8 cellular contexts compared by ENCODE assay signal in the genomic region with DNA sequence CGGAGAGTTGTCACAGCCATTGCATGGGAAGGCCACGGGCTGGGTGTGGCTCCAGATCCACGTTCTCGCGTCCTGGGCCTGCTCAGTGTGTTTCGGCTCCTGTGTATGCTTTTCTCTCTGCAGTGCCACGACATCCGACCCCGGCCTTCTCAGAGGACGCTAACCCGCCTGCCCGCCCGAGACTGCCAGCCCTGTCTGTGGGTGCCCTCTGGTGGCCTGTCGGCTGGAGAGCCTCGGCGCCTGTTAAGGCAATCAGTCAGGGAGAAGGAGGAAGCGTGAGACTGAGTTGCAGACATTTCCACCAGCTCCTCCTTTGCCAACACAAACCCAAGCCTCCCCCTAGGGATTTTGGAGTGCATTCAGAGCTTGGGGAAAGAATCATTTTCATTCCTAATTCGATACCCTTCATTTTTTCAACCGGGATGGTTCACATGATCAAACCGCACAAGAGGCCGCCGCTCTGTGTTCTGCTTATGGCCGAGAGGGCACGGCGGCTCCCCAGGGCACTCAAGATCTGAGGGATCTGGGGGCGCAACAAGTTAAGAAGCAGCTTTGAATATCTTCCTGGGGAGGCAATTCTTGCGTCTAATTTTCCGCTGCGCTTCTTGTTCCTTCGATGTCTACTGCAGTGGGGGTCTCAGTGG. TPM values are rescaled to one million over a fixed set of nuclear protein-coding genes. Genes with fewer than 3 reads are reported as not detected.
DNase-seq lines count a peak whose midpoint lies in the region; ATAC-seq and TF ChIP-seq lines count a peak whose summit lies in the region.

No MANE protein-coding gene starts in this region.

- peak; percentile 93 to 96 for ATAC-seq in lower lobe of right lung
- ATAC-seq in GM21528 (IDR thresholded peaks at IDR 0.05; ENCODE audit: low FRiP score, unreplicated experiment): no peak

- H3K27me3 ChIP-seq in lower lobe of right lung (ENCODE audit: low read depth): no peaks in the 10 kb centered on the region

- peaks cover 11% of the 10 kb centered on the region for H3K4me1 ChIP-seq in lower lobe of right lung

- intact Hi-C loops in lower lobe of right lung (cut with DNase I): no loop called here

- peak overlapping the region; percentile 11 for H3K4me3 ChIP-seq in lower lobe of right lung

- CTCF ChIA-PET in GM10248 (lab: Yijun Ruan, JAX): interaction anchor here (0.9 to 3.6 kb wide), 17 partner anchors 8 to 674 kb away, joined by 3 to 33 read pairs (median 5); no protein-coding TSS in a partner anchor

- POLR2A ChIA-PET in GM10248 (lab: Yijun Ruan, JAX): no interaction called here

- TF ChIP-seq CTCF in GM10248 (IDR thresholded peaks at IDR 0.05; ENCODE audit: control extremely low read depth, extremely low read depth, low read depth, missing control alignments): peak; percentile 89
- TF ChIP-seq CTCF in lower lobe of right lung (IDR thresholded peaks at IDR 0.05): peak; percentile 89

- DNase-seq in GM10248 (ENCODE audit: extremely low spot score) (peak; percentile 78), HK-2 (ENCODE audit: unreplicated experiment) (peak; percentile 74), NCI-H774 (lab: John Stamatoyannopoulos, UW) (peak; percentile 83), dermis microvascular lymphatic vessel endothelial cell (ENCODE audit: low read depth in 2 of 2) (peak; percentile 38 to 71), lower lobe of right lung (peak; percentile 90)
- DNase-seq in activated CD4-positive, alpha-beta T cell treated with anti-CD3 and anti-CD28 coated beads, Interleukin-2, amount 50 U/mL, for 4 hours: peak; percentile 56 to 57
- peak; percentile 40 for DNase-seq in stimulated activated CD8-positive, alpha-beta memory T cell treated with anti-CD3 and anti-CD28 coated beads, Interleukin-12 subunit alpha, Interleukin-12 subunit beta, amount 100 ng/mL, for 1 hour (ENCODE audit: low read depth)

- no peaks in the 10 kb centered on the region for H3K36me3 ChIP-seq in lower lobe of right lung

- no peaks in the 10 kb centered on the region for H3K9me3 ChIP-seq in lower lobe of right lung

- H3K27ac ChIP-seq in lower lobe of right lung: no peak overlapping the region

RNA-seq across cellular contexts. Expression of a gene that starts 37.5 kb away (rescaled TPM):
- total RNA-seq in dermis microvascular lymphatic vessel endothelial cell: under 0.01 TPM in 2 replicates
- total RNA-seq in lower lobe of right lung: 15.0 TPM

Comparison
In these comparisons a context has a peak if more than half of its experiments do, and no peak if none do; other contexts are left out.
1. DNase-seq: peak in every context shown above with its lines; median percentile 90 in lower lobe of right lung; 83 in NCI-H774; 78 in GM10248; 74 in HK-2; 56 in activated CD4-positive, alpha-beta T cell treated with anti-CD3 and anti-CD28 coated beads, Interleukin-2, amount 50 U/mL, for 4 hours; 54 in dermis microvascular lymphatic vessel endothelial cell; 40 in stimulated activated CD8-positive, alpha-beta memory T cell treated with anti-CD3 and anti-CD28 coated beads, Interleukin-12 subunit alpha, Interleukin-12 subunit beta, amount 100 ng/mL, for 1 hour.
2. RNA of a gene that starts 37.5 kb away (total RNA-seq): 15.0 TPM in lower lobe of right lung (single experiment); under 0.01 TPM in dermis microvascular lymphatic vessel endothelial cell; every median in the first group is over 10 times any median in the second.